Comparison of ENCODE assay signal across 10 cellular contexts in the genomic region with DNA sequence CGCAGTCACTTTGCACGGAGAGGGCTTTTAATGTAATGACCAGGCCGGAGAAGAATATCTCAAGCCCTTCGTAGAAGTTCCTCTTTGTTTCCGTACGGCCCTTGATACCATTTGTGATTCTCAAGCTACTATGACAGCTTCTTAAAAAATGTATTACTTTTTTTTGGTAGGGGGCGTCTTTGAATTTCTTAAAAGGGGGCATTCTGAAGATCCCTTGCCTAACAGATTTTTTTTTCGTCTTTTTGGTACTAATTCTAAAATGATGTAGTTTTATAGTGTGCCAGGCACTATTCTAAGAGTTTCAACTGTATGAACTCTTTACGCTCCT.
DNase-seq lines count a peak whose midpoint lies in the region; ATAC-seq and TF ChIP-seq lines count a peak whose summit lies in the region.
"Had no signal": no experiment of that assay in that cellular context is flagged by ENCODE, and none has a peak within 500 bp of the region (broad histone marks: within the 10 kb centered on the region; RNA-seq: fewer than 3 reads in every experiment).

No MANE protein-coding gene starts in this region.

- peak overlapping the region in 2 of 4 donors; percentile 40 to 45 for H3K27ac ChIP-seq in gastrocnemius medialis

- intact Hi-C loops in Calu3 (cut with micrococcal nuclease; ENCODE audit: unreplicated experiment) = no loop called here
- intact Hi-C loops in gastrocnemius medialis (cut with DNase I; ENCODE audit: low total_unique reads) = no loop called here

- H3K27me3 ChIP-seq in gastrocnemius medialis = peaks cover 0 to 7% (median 0%) of the 10 kb centered on the region in 3 donors

- DNase-seq in Calu3 (no peak), astrocyte of the cerebellum (ENCODE audit: low read depth) (no peak), immature natural killer cell (no peak), gastrocnemius medialis (no peak), NCI-H146 treated with DMSO at 0.1 percent for 48 hours (lab: John Stamatoyannopoulos, UW; ENCODE audit: unreplicated experiment) (no peak), NCI-H1417 (lab: John Stamatoyannopoulos, UW) (no peak), Ammon's horn (ENCODE audit: low spot score) (no peak), NCI-H2196 (lab: John Stamatoyannopoulos, UW; ENCODE audit: unreplicated experiment) (no peak)
- DNase-seq: occipital lobe had no signal

- H3K27me3 Mint-ChIP-seq in Calu3 (ENCODE audit: unreplicated experiment) = peaks cover 12% of the 10 kb centered on the region
- peaks cover 8 to 24% (median 16%) of the 10 kb centered on the region in 3 donors for H3K27me3 Mint-ChIP-seq in immature natural killer cell (ENCODE audit: low read depth in 3 of 3)

- ATAC-seq in gastrocnemius medialis = no peak

- H3K9me3 Mint-ChIP-seq in Calu3 (ENCODE audit: low read depth, unreplicated experiment) (peaks cover 12% of the 10 kb centered on the region), immature natural killer cell (peaks cover 0 to 14% (median 0%) of the 10 kb centered on the region in 6 donors)

- H3K36me3 ChIP-seq in gastrocnemius medialis = no peaks in the 10 kb centered on the region

- peaks cover 6% of the 10 kb centered on the region for H3K36me3 Mint-ChIP-seq in Calu3 (ENCODE audit: insufficient read depth, unreplicated experiment)
- no peaks in the 10 kb centered on the region for H3K36me3 Mint-ChIP-seq in immature natural killer cell

- peak overlapping the region; percentile 65 for H3K4me3 Mint-ChIP-seq in Calu3 (ENCODE audit: low read depth, unreplicated experiment)
- H3K4me3 Mint-ChIP-seq in immature natural killer cell = peak overlapping the region; percentile 28 to 67 (median 59)
- H3K4me3 Mint-ChIP-seq: central memory CD8-positive, alpha-beta T cell had no signal

- H3K4me3 ChIP-seq in astrocyte of the cerebellum (ENCODE audit: low read depth, low read length) (peak overlapping the region; percentile 31), gastrocnemius medialis (peak overlapping the region in 3 of 4 donors; percentile 14 to 43 (median 40))

- CTCF ChIA-PET in Calu3 (lab: Charles Lee) = no interaction called here

- peaks cover 0 to 9% (median 0%) of the 10 kb centered on the region in 3 donors for H3K9me3 ChIP-seq in gastrocnemius medialis

- H3K4me1 Mint-ChIP-seq in Calu3 (ENCODE audit: low read depth, unreplicated experiment) (peaks cover 8% of the 10 kb centered on the region), immature natural killer cell (peaks cover 6 to 22% of the 10 kb centered on the region in 2 donors)
- H3K4me1 Mint-ChIP-seq: central memory CD8-positive, alpha-beta T cell had no signal

- in situ Hi-C loops in astrocyte of the cerebellum (cut with HindIII; ENCODE audit: low sequenced_read_pairs) = no loop called here
- in situ Hi-C loops in gastrocnemius medialis (cut with MboI; ENCODE audit: low sequenced_read_pairs in 4 of 4) = no loop called here

- H3K27ac Mint-ChIP-seq in Calu3 (ENCODE audit: unreplicated experiment) = no peak overlapping the region
- H3K27ac Mint-ChIP-seq in immature natural killer cell = no peak overlapping the region

- BruUV-seq in Calu3 (replicated peaks; lab: Mats Ljungman, UMichigan) = no TSS peak

- no peak for TF ChIP-seq CTCF in Calu3 (IDR thresholded peaks at IDR 0.05; ENCODE audit: unreplicated experiment)
- no peak for TF ChIP-seq CTCF in astrocyte of the cerebellum (IDR thresholded peaks at IDR 0.05; ENCODE audit: low read depth, low read length, missing control alignments)
- TF ChIP-seq CTCF in gastrocnemius medialis (IDR thresholded peaks at IDR 0.05 in 4 of 5, conservative IDR thresholded peaks at IDR 0.05 in 1 of 5) = no peak

- H3K4me1 ChIP-seq in gastrocnemius medialis = peaks cover 0 to 7% of the 10 kb centered on the region in 2 donors

- no peak for TF ChIP-seq POLR2A in gastrocnemius medialis (IDR thresholded peaks at IDR 0.05)
